ENCODE assay signal across 9 cellular contexts in the genomic region with DNA sequence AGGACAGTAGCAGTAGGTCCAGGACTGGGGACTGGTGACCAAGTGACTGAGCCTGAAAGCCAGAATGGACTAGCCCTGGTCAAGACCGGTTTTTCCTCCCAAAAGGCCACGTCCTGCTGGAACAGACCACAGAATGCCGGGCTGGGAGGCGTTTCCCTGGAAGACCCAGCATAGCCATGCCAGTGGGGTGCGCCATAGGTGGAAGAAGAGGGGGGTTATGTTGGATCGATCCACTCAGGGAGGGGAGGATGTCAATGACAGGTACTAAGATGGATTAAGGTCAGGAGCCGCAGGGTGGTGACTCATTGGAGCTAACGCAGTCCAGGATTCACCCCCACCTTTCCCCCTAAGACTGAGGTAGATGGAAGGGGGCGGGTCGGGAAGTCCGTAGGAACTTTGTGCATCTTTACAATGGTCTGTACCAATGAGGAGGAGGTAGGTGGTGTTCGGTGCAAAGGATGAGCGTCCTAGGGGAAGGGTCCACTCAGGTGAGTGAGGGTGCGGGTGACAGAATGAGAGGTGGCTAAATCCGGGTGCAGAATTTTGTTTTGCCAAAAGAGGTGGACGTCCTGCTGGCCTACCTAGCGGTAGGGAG. TPM values are rescaled to one million over a fixed set of nuclear protein-coding genes. Genes with fewer than 3 reads are reported as not detected.
DNase-seq lines count a peak whose midpoint lies in the region; ATAC-seq, FAIRE-seq and TF ChIP-seq lines count a peak whose summit lies in the region.
"Had no signal": no experiment of that assay in that cellular context is flagged by ENCODE, and none has a peak within 500 bp of the region (broad histone marks: within the 10 kb centered on the region; RNA-seq: fewer than 3 reads in every experiment).

No MANE protein-coding gene starts in this region.

- no peaks in the 10 kb centered on the region for H4K20me1 ChIP-seq in keratinocyte (ENCODE audit: control insufficient read depth, extremely low read depth, insufficient read depth, low read length)

- POLR2A ChIA-PET in activated CD4-positive, alpha-beta T cell treated with anti-CD3 and anti-CD28 coated beads for 36 hours (lab: Charles Lee): no interaction called here

- H3K4me1 Mint-ChIP-seq in activated CD4-positive, alpha-beta T cell treated with anti-CD3 and anti-CD28 coated beads for 36 hours: peaks cover 18% of the 10 kb centered on the region

- H3K27me3 Mint-ChIP-seq in activated CD4-positive, alpha-beta T cell treated with anti-CD3 and anti-CD28 coated beads for 36 hours: peaks cover 2% of the 10 kb centered on the region

- H3K27ac Mint-ChIP-seq in activated CD4-positive, alpha-beta T cell treated with anti-CD3 and anti-CD28 coated beads for 36 hours: no peak overlapping the region

- no peak overlapping the region for H3K4me3 Mint-ChIP-seq in activated CD4-positive, alpha-beta T cell treated with anti-CD3 and anti-CD28 coated beads for 36 hours

- H3K4me3 ChIP-seq in left ventricle myocardium inferior (peak overlapping the region; percentile 60), keratinocyte (ENCODE audit: control insufficient read depth in 2 of 3, extremely low read depth in 1 of 3, insufficient read depth in 2 of 3, low read depth in 1 of 3, low read length in 3 of 3) (peak overlapping the region; percentile 1 to 71 (median 32)), upper lobe of right lung (peak overlapping the region; percentile 33)

- H3K27ac ChIP-seq in left ventricle myocardium inferior (replicated peaks) (no peak overlapping the region), keratinocyte (ENCODE audit: control insufficient read depth, insufficient read depth, low read length) (peak overlapping the region; percentile 29), upper lobe of right lung (no peak overlapping the region)

- H3K36me3 ChIP-seq in left ventricle myocardium inferior: peaks cover 33% of the 10 kb centered on the region
- peaks cover 24 to 30% of the 10 kb centered on the region in 2 experiments for H3K36me3 ChIP-seq in keratinocyte (ENCODE audit: control insufficient read depth in 2 of 2, extremely low read depth in 1 of 2, insufficient read depth in 2 of 2, low read length in 2 of 2)
- peaks cover 33% of the 10 kb centered on the region for H3K36me3 ChIP-seq in upper lobe of right lung

- no peaks in the 10 kb centered on the region for H3K9me1 ChIP-seq in keratinocyte (ENCODE audit: control insufficient read depth, extremely low read depth, insufficient read depth, low read length)

- no peak for DNase-seq in left ventricle myocardium inferior
- DNase-seq in cardiac septum (ENCODE audit: low spot score): no peak
- peak; percentile 60 for DNase-seq in astrocyte of the hippocampus (ENCODE audit: low read depth, low spot score)
- DNase-seq in keratinocyte (ENCODE audit: low read depth, low spot score): peak; percentile 97
- no peak for DNase-seq in upper lobe of right lung
- no peak for DNase-seq in GM20000 (ENCODE audit: low spot score)
- no peak for DNase-seq in activated CD4-positive, alpha-beta T cell treated with anti-CD3 and anti-CD28 coated beads for 36 hours
- DNase-seq in H4 (ENCODE audit: low spot score): no peak

- no peaks in the 10 kb centered on the region for H3K79me2 ChIP-seq in keratinocyte (ENCODE audit: control insufficient read depth, insufficient read depth, low read length)

- no peak overlapping the region for H2AFZ ChIP-seq in keratinocyte (ENCODE audit: control insufficient read depth, low read length)

- dilution Hi-C loops in keratinocyte (cut with MboI; ENCODE audit: extremely low pct_ligation_motif_present, low sequenced_read_pairs): no loop called here

- FAIRE-seq in keratinocyte (lab: Jason Lieb, UNC): peak; percentile 91
- FAIRE-seq: D721Med had no signal

- CTCF ChIA-PET in activated CD4-positive, alpha-beta T cell treated with anti-CD3 and anti-CD28 coated beads for 36 hours (lab: Charles Lee): interaction anchor here (0.5 to 2.5 kb wide), 4 partner anchors 30 to 164 kb away, joined by 3 to 6 read pairs (median 3); partner anchors contain the start of gene QPCTL

- ATAC-seq in upper lobe of right lung: peak; percentile 0
- ATAC-seq in activated CD4-positive, alpha-beta T cell treated with anti-CD3 and anti-CD28 coated beads for 36 hours: no peak

- intact Hi-C loops in left ventricle myocardium inferior (cut with micrococcal nuclease): loop anchor here (10.0 kb wide), 2 partner anchors 47 to 117 kb away; no protein-coding TSS in a partner anchor
- intact Hi-C loops in cardiac septum (cut with DNase I): loop anchor here (5.0 kb wide), 1 partner anchor 39 kb away; no protein-coding TSS in a partner anchor
- intact Hi-C loops in upper lobe of right lung (cut with DNase I): loop anchor here (10.0 kb wide), 1 partner anchor 117 kb away; no protein-coding TSS in a partner anchor
- intact Hi-C loops in activated CD4-positive, alpha-beta T cell treated with anti-CD3 and anti-CD28 coated beads for 36 hours (cut with DNase I, micrococcal nuclease): no loop called here

- peaks cover 5% of the 10 kb centered on the region for H3K9me3 ChIP-seq in left ventricle myocardium inferior (replicated peaks)
- H3K9me3 ChIP-seq in keratinocyte (ENCODE audit: control insufficient read depth, low read depth, low read length): peaks cover 1% of the 10 kb centered on the region
- no peaks in the 10 kb centered on the region for H3K9me3 ChIP-seq in upper lobe of right lung

- H3K4me1 ChIP-seq in left ventricle myocardium inferior: peaks cover 46% of the 10 kb centered on the region
- H3K4me1 ChIP-seq in keratinocyte (ENCODE audit: control insufficient read depth, extremely low read depth, insufficient read depth, low read length): peaks cover 24% of the 10 kb centered on the region
- H3K4me1 ChIP-seq in upper lobe of right lung: no peaks in the 10 kb centered on the region

- H3K9me3 Mint-ChIP-seq in activated CD4-positive, alpha-beta T cell treated with anti-CD3 and anti-CD28 coated beads for 36 hours (ENCODE audit: low read depth): no peaks in the 10 kb centered on the region

- H3K9ac ChIP-seq in keratinocyte (ENCODE audit: control insufficient read depth, extremely low read depth, insufficient read depth, low read length): peak overlapping the region; percentile 56

- TF ChIP-seq CTCF in left ventricle myocardium inferior (IDR thresholded peaks at IDR 0.05; ENCODE audit: borderline replicate concordance): no peak
- peak in 1 of 3 experiments; percentile 29 for TF ChIP-seq CTCF in keratinocyte (optimal IDR thresholded peaks at IDR 0.05 in 1 of 3, IDR thresholded peaks at IDR 0.05 in 1 of 3, conservative IDR thresholded peaks at IDR 0.05 in 1 of 3; ENCODE audit: extremely low read depth in 1 of 3, insufficient read depth in 2 of 3, low read length in 3 of 3)
- TF ChIP-seq CTCF in upper lobe of right lung (IDR thresholded peaks at IDR 0.05): no peak
- TF ChIP-seq CTCF in GM20000 (IDR thresholded peaks at IDR 0.05; ENCODE audit: extremely low read depth, missing control alignments): no peak

- peaks cover 5% of the 10 kb centered on the region for H3K27me3 ChIP-seq in left ventricle myocardium inferior (ENCODE audit: low read depth)
- no peaks in the 10 kb centered on the region for H3K27me3 ChIP-seq in keratinocyte (ENCODE audit: control insufficient read depth, extremely low read depth, insufficient read depth, low read length)
- no peaks in the 10 kb centered on the region for H3K27me3 ChIP-seq in upper lobe of right lung

- peak overlapping the region; percentile 87 for H3K4me2 ChIP-seq in keratinocyte (ENCODE audit: control insufficient read depth, extremely low read depth, insufficient read depth, low read depth, low read length)

- H3K36me3 Mint-ChIP-seq in activated CD4-positive, alpha-beta T cell treated with anti-CD3 and anti-CD28 coated beads for 36 hours (ENCODE audit: low read depth): peaks cover 43% of the 10 kb centered on the region

RNA-seq across cellular contexts. Expression of gene VASP, which starts 21.0 kb away (rescaled TPM):
- 32.8 TPM for total RNA-seq in left ventricle myocardium inferior
- total RNA-seq in cardiac septum: 60.4 TPM
- polyA plus RNA-seq in keratinocyte: 99.0 to 117 TPM (median 110 TPM) in 3 replicates
- polyA plus RNA-seq in keratinocyte (2011; ENCODE audit: low read depth): 76.9 TPM
- 78.8 and 128 TPM in 2 replicates for polyA plus RNA-seq in keratinocyte (2011; cell fraction: cytosol; rRNA removed)
- 94.7 and 121 TPM in 2 replicates for polyA plus RNA-seq in keratinocyte (2011; cell fraction: nucleus; rRNA removed)
- polyA plus RNA-seq in keratinocyte (2012; ENCODE audit: low replicate concordance): 53.7 and 126 TPM in 2 replicates
- 88.7 to 145 TPM (median 99.3 TPM) in 3 replicates for polyA minus RNA-seq in keratinocyte
- 240 TPM for polyA minus RNA-seq in keratinocyte (2011; cell fraction: cytosol; rRNA and poly(A)+ RNA removed)
- 117 and 165 TPM in 2 replicates for polyA minus RNA-seq in keratinocyte (2011; cell fraction: nucleus; rRNA and poly(A)+ RNA removed)
- total RNA-seq in upper lobe of right lung: 155 TPM
- total RNA-seq in activated CD4-positive, alpha-beta T cell treated with anti-CD3 and anti-CD28 coated beads for 36 hours: 100 to 1,000 TPM; 152 to 153 TPM
- 29.1 and 43.5 TPM in 2 replicates for total RNA-seq in H4 (2014; rRNA removed; shearing (Covaris generic))

RNA-seq across cellular contexts. Expression of gene PPM1N, which starts 30.0 kb away (rescaled TPM):
- 0.19 TPM for total RNA-seq in left ventricle myocardium inferior
- total RNA-seq in cardiac septum: 0.59 TPM
- polyA plus RNA-seq in keratinocyte: 1.9 to 2.5 TPM (median 2.0 TPM) in 3 replicates
- 0.64 TPM for polyA plus RNA-seq in keratinocyte (2011; ENCODE audit: low read depth)
- polyA plus RNA-seq in keratinocyte (2011; cell fraction: cytosol; rRNA removed): 1.6 and 2.1 TPM in 2 replicates
- polyA plus RNA-seq in keratinocyte (2011; cell fraction: nucleus; rRNA removed): 1.4 and 1.9 TPM in 2 replicates
- polyA plus RNA-seq in keratinocyte (2012; ENCODE audit: low replicate concordance): 1.2 and 2.1 TPM in 2 replicates
- 0.42 TPM in 1 of 3 replicates, not detected in the others for polyA minus RNA-seq in keratinocyte
- not detected for polyA minus RNA-seq in keratinocyte (2011; cell fraction: cytosol; rRNA and poly(A)+ RNA removed)
- polyA minus RNA-seq in keratinocyte (2011; cell fraction: nucleus; rRNA and poly(A)+ RNA removed): not detected in 2 replicates
- total RNA-seq in upper lobe of right lung: 0.67 TPM
- total RNA-seq in activated CD4-positive, alpha-beta T cell treated with anti-CD3 and anti-CD28 coated beads for 36 hours: 1 to 10 TPM; 2.8 to 3.1 TPM
- total RNA-seq in H4 (2014; rRNA removed; shearing (Covaris generic)): 0.21 and 1.1 TPM in 2 replicates

RNA-seq across cellular contexts. Expression of gene RTN2, which starts 31.4 kb away (rescaled TPM):
- 19.1 TPM for total RNA-seq in left ventricle myocardium inferior
- total RNA-seq in cardiac septum: 15.1 TPM
- polyA plus RNA-seq in keratinocyte: 8.5 to 13.6 TPM (median 12.2 TPM) in 3 replicates
- polyA plus RNA-seq in keratinocyte (2011; ENCODE audit: low read depth): 4.5 TPM
- 7.2 and 12.4 TPM in 2 replicates for polyA plus RNA-seq in keratinocyte (2011; cell fraction: cytosol; rRNA removed)
- 6.7 and 10.0 TPM in 2 replicates for polyA plus RNA-seq in keratinocyte (2011; cell fraction: nucleus; rRNA removed)
- polyA plus RNA-seq in keratinocyte (2012; ENCODE audit: low replicate concordance): 7.5 and 15.7 TPM in 2 replicates
- 5.7 to 20.4 TPM (median 8.5 TPM) in 3 replicates for polyA minus RNA-seq in keratinocyte
- 21.7 TPM for polyA minus RNA-seq in keratinocyte (2011; cell fraction: cytosol; rRNA and poly(A)+ RNA removed)
- 6.4 and 13.0 TPM in 2 replicates for polyA minus RNA-seq in keratinocyte (2011; cell fraction: nucleus; rRNA and poly(A)+ RNA removed)
- total RNA-seq in upper lobe of right lung: 13.3 TPM
- total RNA-seq in activated CD4-positive, alpha-beta T cell treated with anti-CD3 and anti-CD28 coated beads for 36 hours: 1 to 10 TPM; 2.0 to 3.2 TPM
- 3.5 and 6.1 TPM in 2 replicates for total RNA-seq in H4 (2014; rRNA removed; shearing (Covaris generic))

RNA-seq across cellular contexts. Expression of gene OPA3, which starts 56.4 kb away (rescaled TPM):
- 25.3 TPM for total RNA-seq in left ventricle myocardium inferior
- 15.3 TPM for total RNA-seq in cardiac septum
- polyA plus RNA-seq in keratinocyte: 11.9 to 16.5 TPM (median 16.5 TPM) in 3 replicates
- polyA plus RNA-seq in keratinocyte (2011; ENCODE audit: low read depth): 1.5 TPM
- 17.6 and 18.3 TPM in 2 replicates for polyA plus RNA-seq in keratinocyte (2011; cell fraction: cytosol; rRNA removed)
- polyA plus RNA-seq in keratinocyte (2011; cell fraction: nucleus; rRNA removed): 16.5 and 23.5 TPM in 2 replicates
- polyA plus RNA-seq in keratinocyte (2012; ENCODE audit: low replicate concordance): 5.5 and 11.4 TPM in 2 replicates
- polyA minus RNA-seq in keratinocyte: 14.4 to 24.5 TPM (median 20.5 TPM) in 3 replicates
- polyA minus RNA-seq in keratinocyte (2011; cell fraction: cytosol; rRNA and poly(A)+ RNA removed): 9.2 TPM
- polyA minus RNA-seq in keratinocyte (2011; cell fraction: nucleus; rRNA and poly(A)+ RNA removed): 5.6 and 10.1 TPM in 2 replicates
- total RNA-seq in upper lobe of right lung: 13.0 TPM
- 10 to 100 TPM; 13.8 to 14.4 TPM for total RNA-seq in activated CD4-positive, alpha-beta T cell treated with anti-CD3 and anti-CD28 coated beads for 36 hours
- total RNA-seq in H4 (2014; rRNA removed; shearing (Covaris generic)): 4.8 and 5.3 TPM in 2 replicates

Comparison
In these comparisons a context has a peak if more than half of its experiments do, and no peak if none do; other contexts are left out.
1. DNase-seq: peak in astrocyte of the hippocampus (single experiment) and keratinocyte (single experiment); none in left ventricle myocardium inferior (single experiment), cardiac septum (single experiment), upper lobe of right lung (single experiment), GM20000 (single experiment), activated CD4-positive, alpha-beta T cell treated with anti-CD3 and anti-CD28 coated beads for 36 hours (single experiment) and H4 (single experiment).
2. intact Hi-C loops: an anchor here in left ventricle myocardium inferior (10.0 kb wide), cardiac septum (5.0 kb wide) and upper lobe of right lung (10.0 kb wide); none called in activated CD4-positive, alpha-beta T cell treated with anti-CD3 and anti-CD28 coated beads for 36 hours.
3. Peak in every context shown above with its lines, with median percentiles within 50 percentile points of each other: H3K4me3 ChIP-seq.